ENCODE assay signal across 22 cellular contexts in genomic region chr7:107373354-107373753, GRCh38.
"Had no signal": no experiment of that assay in that cellular context is flagged by ENCODE, and none has a peak within 500 bp of the region (broad histone marks: within the 10 kb centered on the region; RNA-seq: fewer than 3 reads in every experiment).

No MANE protein-coding gene starts in this region.

- DNase-seq: effector CD4-positive, alpha-beta T cell; endodermal cell; erythroblast; foreskin melanocyte; head of caudate nucleus; kidney; left cardiac atrium; left ventricle myocardium inferior; mucosa of descending colon; naive thymus-derived CD8-positive, alpha-beta T cell; sigmoid colon; stimulated activated CD4-positive, alpha-beta T cell treated with anti-CD3 and anti-CD28 coated beads, Interleukin-2, amount 100 ng/mL, for 48 hours; stimulated activated naive CD4-positive, alpha-beta T cell treated with Interleukin-2 at 50 U/mL for 16 hours; thyroid gland had no signal

- H3K4me2 ChIP-seq: hepatocyte, smooth muscle cell had no signal

- FAIRE-seq: endothelial cell of umbilical vein, urothelium cell line had no signal

- H3K27me3 ChIP-seq: hepatocyte, neutrophil, sigmoid colon, suprapubic skin, thyroid gland had no signal

- H3K4me3 ChIP-seq: coronary artery, hepatocyte, left ventricle myocardium inferior, lung, mucosa of descending colon, sigmoid colon, smooth muscle cell, suprapubic skin, thyroid gland had no signal

- H3K36me3 ChIP-seq: neutrophil, sigmoid colon, suprapubic skin, thyroid gland had no signal

- H2AFZ ChIP-seq: hepatocyte had no signal

- H3K27ac ChIP-seq: coronary artery, hepatocyte, neutrophil, sigmoid colon, suprapubic skin, thyroid gland had no signal

- H3K79me2 ChIP-seq: hepatocyte had no signal

- H3K4me1 ChIP-seq: sigmoid colon, suprapubic skin, thyroid gland had no signal

- ATAC-seq: left cardiac atrium; mucosa of descending colon; naive thymus-derived CD8-positive, alpha-beta T cell had no signal

- H3K9me3 ChIP-seq: left ventricle myocardium inferior, mucosa of descending colon, neutrophil, sigmoid colon, suprapubic skin, thyroid gland had no signal
